32 cellular contexts compared by ENCODE assay signal in genomic region chr19:44975444-44975843, GRCh38. TPM values are rescaled to one million over a fixed set of nuclear protein-coding genes. Genes with fewer than 3 reads are reported as not detected.
"Had no signal": no experiment of that assay in that cellular context is flagged by ENCODE, and none has a peak within 500 bp of the region (broad histone marks: within the 10 kb centered on the region; RNA-seq: fewer than 3 reads in every experiment).

No MANE protein-coding gene starts in this region.

- H3K9me3 ChIP-seq: body of pancreas, esophagus muscularis mucosa, gastrocnemius medialis, heart left ventricle had no signal

- H3K4me1 ChIP-seq: body of pancreas, esophagus muscularis mucosa, foreskin keratinocyte, gastrocnemius medialis, heart left ventricle had no signal

- H3K27ac ChIP-seq: body of pancreas, esophagus muscularis mucosa, foreskin keratinocyte, gastrocnemius medialis, heart left ventricle, WERI-Rb-1 had no signal

- ATAC-seq: body of pancreas; effector memory CD8-positive, alpha-beta T cell; foreskin keratinocyte; gastrocnemius medialis; heart left ventricle; T-helper 17 cell had no signal

- H3K27me3 ChIP-seq: body of pancreas, esophagus muscularis mucosa, foreskin keratinocyte, gastrocnemius medialis, heart left ventricle had no signal

- H3K4me3 ChIP-seq: body of pancreas, esophagus muscularis mucosa, gastrocnemius medialis, heart left ventricle had no signal

- DNase-seq: activated B cell treated with CpG ODN at 0.5 μM for 24 hours; activated CD4-positive, alpha-beta memory T cell treated with anti-CD3 and anti-CD28 coated beads, Interleukin-2, amount 10 ng/mL, durations not matched to agents 7 days and 5 days; activated CD4-positive, alpha-beta T cell treated with anti-CD3 and anti-CD28 coated beads for 36 hours; activated CD4-positive, alpha-beta T cell treated with anti-CD3 and anti-CD28 coated beads, Interleukin-2, amount 10 ng/mL, durations not matched to agents 24 days and 14 days; activated CD4-positive, alpha-beta T cell treated with anti-CD3 and anti-CD28 coated beads, Interleukin-2, amount 50 U/mL, for 4 hours; activated CD8-positive, alpha-beta memory T cell treated with anti-CD3 and anti-CD28 coated beads, Interleukin-2, amount 50 U/mL, for 48 hours; activated gamma-delta T cell; activated naive CD4-positive, alpha-beta T cell; activated naive CD8-positive, alpha-beta T cell treated with anti-CD3 and anti-CD28 coated beads, Interleukin-2, amount 10 ng/mL, durations not matched to agents 7 days and 5 days; activated T-cell treated with anti-CD3 and anti-CD28 coated beads for 4 hours; activated T-cell treated with anti-CD3 and anti-CD28 coated beads, Interleukin-2, amount 50 U/mL, for 24 hours; activated T-cell treated with anti-CD3 and anti-CD28 coated beads, Interleukin-2, amount 50 U/mL, for 72 hours; amygdala; aorta; body of pancreas; caudate nucleus; cortex of kidney; dermis blood vessel endothelial cell; effector CD4-positive, alpha-beta T cell; effector memory CD8-positive, alpha-beta T cell; erythroblast; foreskin keratinocyte; gastrocnemius medialis; glutamatergic neuron; heart left ventricle; T-helper 1 cell; T-helper 17 cell; T1000; WERI-Rb-1 had no signal

RNA-seq across cellular contexts. Expression of gene APOC2, which starts 29.6 kb away (rescaled TPM):
- total RNA-seq: activated B cell treated with CpG ODN at 0.5 μM for 24 hours; activated CD4-positive, alpha-beta memory T cell treated with anti-CD3 and anti-CD28 coated beads, Interleukin-2, amount 10 ng/mL, durations not matched to agents 7 days and 5 days; activated CD4-positive, alpha-beta T cell treated with anti-CD3 and anti-CD28 coated beads for 36 hours; activated CD4-positive, alpha-beta T cell treated with anti-CD3 and anti-CD28 coated beads, Interleukin-2, amount 10 ng/mL, durations not matched to agents 24 days and 14 days; activated naive CD8-positive, alpha-beta T cell treated with anti-CD3 and anti-CD28 coated beads, Interleukin-2, amount 10 ng/mL, durations not matched to agents 7 days and 5 days; activated T-cell treated with anti-CD3 and anti-CD28 coated beads, Interleukin-2, amount 50 U/mL, for 72 hours; body of pancreas; chondrocyte; dermis blood vessel endothelial cell; esophagus muscularis mucosa; foreskin keratinocyte; T-helper 17 cell had no signal
- polyA plus RNA-seq: foreskin keratinocyte had no signal

RNA-seq across cellular contexts. Expression of gene APOC4, which starts 33.4 kb away (rescaled TPM):
- total RNA-seq: activated B cell treated with CpG ODN at 0.5 μM for 24 hours; activated CD4-positive, alpha-beta memory T cell treated with anti-CD3 and anti-CD28 coated beads, Interleukin-2, amount 10 ng/mL, durations not matched to agents 7 days and 5 days; activated CD4-positive, alpha-beta T cell treated with anti-CD3 and anti-CD28 coated beads for 36 hours; activated CD4-positive, alpha-beta T cell treated with anti-CD3 and anti-CD28 coated beads, Interleukin-2, amount 10 ng/mL, durations not matched to agents 24 days and 14 days; activated naive CD8-positive, alpha-beta T cell treated with anti-CD3 and anti-CD28 coated beads, Interleukin-2, amount 10 ng/mL, durations not matched to agents 7 days and 5 days; activated T-cell treated with anti-CD3 and anti-CD28 coated beads, Interleukin-2, amount 50 U/mL, for 72 hours; aorta; body of pancreas; chondrocyte; dermis blood vessel endothelial cell; esophagus muscularis mucosa; foreskin keratinocyte; gastrocnemius medialis; heart left ventricle; T-helper 17 cell had no signal
- polyA plus RNA-seq: adipose tissue, aorta, foreskin keratinocyte, heart left ventricle had no signal
